ENCODE assay signal across 11 cellular contexts in the genomic region with DNA sequence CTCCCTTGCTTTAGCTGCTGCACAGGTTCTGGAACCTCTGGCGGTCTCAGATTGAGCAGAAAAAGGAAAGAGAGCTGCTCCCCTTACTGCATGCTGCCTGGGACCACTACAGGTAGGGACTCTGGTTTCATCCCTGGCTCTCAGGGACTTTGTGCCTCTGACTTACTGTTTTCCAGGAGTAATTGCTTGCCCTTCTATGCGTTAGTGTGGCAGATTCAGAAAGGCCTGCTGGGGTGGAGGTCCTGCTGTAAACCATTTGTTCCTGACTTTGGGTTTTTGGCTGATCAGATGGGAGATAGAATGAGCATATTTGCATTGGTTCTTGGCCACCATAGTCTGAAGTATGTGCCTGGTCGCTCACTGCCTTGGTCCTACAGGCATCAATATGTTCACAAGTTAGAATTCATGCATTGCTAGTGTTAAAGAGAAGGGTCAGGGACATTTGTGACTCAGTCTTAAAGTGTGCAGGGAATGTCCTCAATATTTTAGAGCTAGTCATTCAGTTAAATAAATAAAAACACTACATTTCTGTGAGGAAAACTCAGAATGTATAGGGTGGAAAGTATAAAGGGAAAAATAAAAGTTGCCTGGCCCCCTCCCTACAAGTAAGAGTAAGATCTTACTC.
DNase-seq lines count a peak whose midpoint lies in the region; ATAC-seq and TF ChIP-seq lines count a peak whose summit lies in the region.
"Had no signal": no experiment of that assay in that cellular context is flagged by ENCODE, and none has a peak within 500 bp of the region (broad histone marks: within the 10 kb centered on the region; RNA-seq: fewer than 3 reads in every experiment).

No MANE protein-coding gene starts in this region.

- DNase-seq in CD4-positive, alpha-beta memory T cell, result no peak
- DNase-seq in LHCN-M2 (ENCODE audit: low read depth) (peak; percentile 54), astrocyte of the spinal cord (ENCODE audit: low read depth, low spot score) (peak; percentile 43), ascending aorta (ENCODE audit: low spot score in 2 of 2) (no peak), HPDE6-E6E7 (ENCODE audit: extremely low spot score) (no peak)
- no peak for DNase-seq in NK-92 treated with Interleukin-12 subunit alpha and Interleukin-12 subunit beta, amount 100 ng/mL, for 24 hours (lab: John Stamatoyannopoulos, UW)
- DNase-seq: NCI-H446, RPMI8226 had no signal

- H3K4me1 ChIP-seq in CD4-positive, alpha-beta memory T cell (ENCODE audit: insufficient read depth, low read length), result peaks cover 56% of the 10 kb centered on the region
- peaks cover 26% of the 10 kb centered on the region for H3K4me1 ChIP-seq in mesodermal cell (ENCODE audit: control insufficient read depth, insufficient read depth, low read length, poor library complexity, severe bottlenecking)
- no peaks in the 10 kb centered on the region for H3K4me1 ChIP-seq in ascending aorta
- H3K4me1 ChIP-seq: right atrium auricular region had no signal

- intact Hi-C loops in CD4-positive, alpha-beta memory T cell (cut with micrococcal nuclease), result loop anchor here (5.0 kb wide), 1 partner anchor 87 kb away; a partner anchor contains a TSS
- intact Hi-C loops in ascending aorta (cut with DNase I), result no loop called here

- ATAC-seq in HG02885 (IDR thresholded peaks at IDR 0.05; ENCODE audit: poor library complexity, unreplicated experiment), result no peak

- H3K4me3 Mint-ChIP-seq in CD4-positive, alpha-beta memory T cell, result peak overlapping the region in 6 of 8 donors; percentile 15 to 81 (median 60)

- POLR2A ChIA-PET in CD4-positive, alpha-beta memory T cell (lab: Charles Lee; ENCODE audit: partially characterized antibody), result interaction anchor here (1.0 to 1.3 kb wide), 2 partner anchors 25 to 48 kb away, joined by 3 to 4 read pairs; no protein-coding TSS in a partner anchor

- no peaks in the 10 kb centered on the region for H3K27me3 Mint-ChIP-seq in CD4-positive, alpha-beta memory T cell

- peak overlapping the region; percentile 39 for H3K27ac ChIP-seq in CD4-positive, alpha-beta memory T cell (ENCODE audit: low read depth, low read length)
- peak overlapping the region; percentile 59 for H3K27ac ChIP-seq in mesodermal cell (ENCODE audit: low read depth, low read length, severe bottlenecking)
- no peak overlapping the region for H3K27ac ChIP-seq in ascending aorta
- H3K27ac ChIP-seq: right atrium auricular region had no signal

- H3K4me3 ChIP-seq in CD4-positive, alpha-beta memory T cell (ENCODE audit: low read length in 2 of 2), result no peak overlapping the region
- H3K4me3 ChIP-seq in astrocyte of the spinal cord (ENCODE audit: low read depth, low read length) (no peak overlapping the region), mesodermal cell (ENCODE audit: extremely low read depth, insufficient read depth, low read length, poor library complexity, severe bottlenecking) (no peak overlapping the region), ascending aorta (no peak overlapping the region)
- H3K4me3 ChIP-seq: right atrium auricular region had no signal

- H3K36me3 Mint-ChIP-seq in CD4-positive, alpha-beta memory T cell, result peaks cover 44 to 50% of the 10 kb centered on the region in 2 donors

- in situ Hi-C loops in astrocyte of the spinal cord (cut with HindIII; ENCODE audit: low sequenced_read_pairs), result no loop called here

- no peaks in the 10 kb centered on the region for H3K9me3 Mint-ChIP-seq in CD4-positive, alpha-beta memory T cell

- CTCF ChIA-PET in CD4-positive, alpha-beta memory T cell (lab: Charles Lee; ENCODE audit: partially characterized antibody), result interaction anchor here (2.2 kb wide), 1 partner anchor 46 kb away, joined by 6 read pairs; no protein-coding TSS in a partner anchor

- WGBS in mesodermal cell (ENCODE audit: insufficient coverage in 2 of 2), 2 experiments, result 88 to 96% methylated on average over 3 of the region's 3 CpGs

- peak overlapping the region; percentile 73 to 94 (median 87) for H3K27ac Mint-ChIP-seq in CD4-positive, alpha-beta memory T cell

- H3K4me1 Mint-ChIP-seq in CD4-positive, alpha-beta memory T cell, result peaks cover 33 to 47% (median 42%) of the 10 kb centered on the region in 4 donors

- H3K9me3 ChIP-seq in CD4-positive, alpha-beta memory T cell (ENCODE audit: control insufficient read depth in 1 of 2, low read length in 2 of 2), result no peaks in the 10 kb centered on the region
- H3K9me3 ChIP-seq in mesodermal cell (ENCODE audit: control insufficient read depth, low read length), result no peaks in the 10 kb centered on the region
- no peaks in the 10 kb centered on the region for H3K9me3 ChIP-seq in ascending aorta
- H3K9me3 ChIP-seq: right atrium auricular region had no signal

- H3K27me3 ChIP-seq in CD4-positive, alpha-beta memory T cell (ENCODE audit: insufficient read depth, low read length), result no peaks in the 10 kb centered on the region
- no peaks in the 10 kb centered on the region for H3K27me3 ChIP-seq in ascending aorta
- H3K27me3 ChIP-seq: right atrium auricular region had no signal

- peaks cover 37% of the 10 kb centered on the region for H3K36me3 ChIP-seq in CD4-positive, alpha-beta memory T cell (ENCODE audit: insufficient read depth, low read length)
- H3K36me3 ChIP-seq in mesodermal cell (ENCODE audit: control insufficient read depth, insufficient read depth, low read length) (peaks cover 21% of the 10 kb centered on the region), ascending aorta (peaks cover 11 to 29% of the 10 kb centered on the region in 2 donors)

- no peak for TF ChIP-seq CTCF in astrocyte of the spinal cord (IDR thresholded peaks at IDR 0.05; ENCODE audit: low read depth, low read length)
- TF ChIP-seq CTCF in ascending aorta (IDR thresholded peaks at IDR 0.05), result no peak

Comparison
In these comparisons a context has a peak if more than half of its experiments do, and no peak if none do; other contexts are left out.
1. DNase-seq: peak in LHCN-M2 (single experiment) and astrocyte of the spinal cord (single experiment); none in CD4-positive, alpha-beta memory T cell (0 of 5), NK-92 treated with Interleukin-12 subunit alpha and Interleukin-12 subunit beta, amount 100 ng/mL, for 24 hours (single experiment), ascending aorta (0 of 2) and HPDE6-E6E7 (single experiment).
2. H3K27ac ChIP-seq: peak in CD4-positive, alpha-beta memory T cell (single experiment) and mesodermal cell (single experiment); none in ascending aorta (0 of 2).